Comparison of ENCODE assay signal across 1 cellular context in genomic region chr4:147453561-147454141, GRCh38.
TF ChIP-seq lines count a peak whose summit lies in the region.

No MANE protein-coding gene starts in this region.

TF ChIP-seq in HEK293, 187 proteins besides CTCF, POLR2A, EP300 and RAD21 (continued from another document):
- TF ChIP-seq, protein P1, sequence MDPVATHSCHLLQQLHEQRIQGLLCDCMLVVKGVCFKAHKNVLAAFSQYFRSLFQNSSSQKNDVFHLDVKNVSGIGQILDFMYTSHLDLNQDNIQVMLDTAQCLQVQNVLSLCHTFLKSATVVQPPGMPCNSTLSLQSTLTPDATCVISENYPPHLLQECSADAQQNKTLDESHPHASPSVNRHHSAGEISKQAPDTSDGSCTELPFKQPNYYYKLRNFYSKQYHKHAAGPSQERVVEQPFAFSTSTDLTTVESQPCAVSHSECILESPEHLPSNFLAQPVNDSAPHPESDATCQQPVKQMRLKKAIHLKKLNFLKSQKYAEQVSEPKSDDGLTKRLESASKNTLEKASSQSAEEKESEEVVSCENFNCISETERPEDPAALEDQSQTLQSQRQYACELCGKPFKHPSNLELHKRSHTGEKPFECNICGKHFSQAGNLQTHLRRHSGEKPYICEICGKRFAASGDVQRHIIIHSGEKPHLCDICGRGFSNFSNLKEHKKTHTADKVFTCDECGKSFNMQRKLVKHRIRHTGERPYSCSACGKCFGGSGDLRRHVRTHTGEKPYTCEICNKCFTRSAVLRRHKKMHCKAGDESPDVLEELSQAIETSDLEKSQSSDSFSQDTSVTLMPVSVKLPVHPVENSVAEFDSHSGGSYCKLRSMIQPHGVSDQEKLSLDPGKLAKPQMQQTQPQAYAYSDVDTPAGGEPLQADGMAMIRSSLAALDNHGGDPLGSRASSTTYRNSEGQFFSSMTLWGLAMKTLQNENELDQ (tag by site-specific recombination; IDR thresholded peaks at IDR 0.05; ENCODE audit: low read depth), result no peak
- TF ChIP-seq SETDB1 (IDR thresholded peaks at IDR 0.05; ENCODE audit: insufficient read length, low read length), result no peak
TF ChIP-seq in HEK293: peak in this region for 10.
